Comparison of ENCODE assay signal across 20 cellular contexts in the genomic region with DNA sequence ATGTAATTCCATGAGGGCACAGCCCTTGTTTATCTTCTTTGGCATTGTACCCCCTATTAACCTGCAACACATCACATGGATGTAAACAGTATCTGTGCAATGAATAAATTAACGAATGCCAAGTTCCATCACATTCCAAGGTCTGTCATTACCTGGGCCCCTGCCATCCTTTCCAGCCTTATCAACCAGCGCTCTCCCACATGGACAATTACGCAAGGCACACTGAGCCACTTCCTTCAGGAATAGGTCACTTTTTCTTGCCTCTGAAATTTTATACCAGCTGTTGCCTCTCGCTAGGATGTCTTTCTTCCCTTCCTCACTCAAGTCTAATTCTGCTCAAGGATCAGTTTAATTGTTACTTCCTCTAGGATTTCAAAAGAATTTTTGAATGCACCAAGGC.
"Had no signal": no experiment of that assay in that cellular context is flagged by ENCODE, and none has a peak within 500 bp of the region (broad histone marks: within the 10 kb centered on the region; RNA-seq: fewer than 3 reads in every experiment).

No MANE protein-coding gene starts in this region.

- H3K27me3 Mint-ChIP-seq: activated naive CD4-positive, alpha-beta T cell treated with anti-CD3 and anti-CD28 coated beads, Interleukin-2, amount 10 ng/mL, durations not matched to agents 7 days and 5 days; brain; dendritic cell treated with granulocyte-macrophage colony-stimulating factor and Interleukin-4, amounts not matched to agents 40 ng/mL and 50 ng/mL, for 4 days; T-cell had no signal

- H3K36me3 ChIP-seq: adrenal gland, gastroesophageal sphincter, heart right ventricle, SJSA1, suprapubic skin, upper lobe of right lung had no signal

- H3K4me1 ChIP-seq: adrenal gland, gastroesophageal sphincter, heart right ventricle, SJSA1, suprapubic skin, upper lobe of right lung had no signal

- H3K9me3 ChIP-seq: adrenal gland, gastroesophageal sphincter, heart right ventricle, SJSA1, suprapubic skin, upper lobe of right lung had no signal

- H3K4me3 ChIP-seq: adrenal gland, gastroesophageal sphincter, heart right ventricle, SJSA1, suprapubic skin, upper lobe of right lung had no signal

- H3K4me3 Mint-ChIP-seq: activated naive CD4-positive, alpha-beta T cell treated with anti-CD3 and anti-CD28 coated beads, Interleukin-2, amount 10 ng/mL, durations not matched to agents 7 days and 5 days; brain; dendritic cell treated with granulocyte-macrophage colony-stimulating factor and Interleukin-4, amounts not matched to agents 40 ng/mL and 50 ng/mL, for 4 days; naive thymus-derived CD8-positive, alpha-beta T cell; T-cell had no signal

- H3K27me3 ChIP-seq: adrenal gland, gastroesophageal sphincter, heart right ventricle, SJSA1, suprapubic skin, upper lobe of right lung had no signal

- H3K36me3 Mint-ChIP-seq: brain; naive thymus-derived CD8-positive, alpha-beta T cell; T-cell had no signal

- H3K27ac Mint-ChIP-seq: activated naive CD4-positive, alpha-beta T cell treated with anti-CD3 and anti-CD28 coated beads, Interleukin-2, amount 10 ng/mL, durations not matched to agents 7 days and 5 days; activated T-helper 2 cell treated with anti-CD3 and anti-CD28 coated beads, Interferon-gamma antibody, Interleukin-2, Interleukin-4, amounts not matched to agents 10 μg/mL and 5 μg/mL and 100 μg/mL, durations not matched to agents 14 hours and 24 hours and 36 hours; dendritic cell treated with granulocyte-macrophage colony-stimulating factor and Interleukin-4, amounts not matched to agents 40 ng/mL and 50 ng/mL, for 4 days; T-cell had no signal

- DNase-seq: activated CD4-positive, alpha-beta T cell treated with anti-CD3 and anti-CD28 coated beads, Interleukin-2, amount 50 U/mL, for 48 hours; activated CD4-positive, CD25-positive, alpha-beta regulatory T cell treated with anti-CD3 and anti-CD28 coated beads, Interleukin-2, amount 50 U/mL, for 72 hours; activated naive CD4-positive, alpha-beta T cell treated with anti-CD3 and anti-CD28 coated beads, Interleukin-2, amount 10 ng/mL, durations not matched to agents 7 days and 5 days; activated T-cell treated with anti-CD3 and anti-CD28 coated beads, Interleukin-2, amount 50 U/mL, for 1 hour; cerebellar nuclear complex; effector memory CD4-positive, alpha-beta T cell; heart right ventricle; naive thymus-derived CD8-positive, alpha-beta T cell; stimulated activated naive CD8-positive, alpha-beta T cell treated with anti-CD3 and anti-CD28 coated beads, Interleukin-15, Interleukin-2, amounts not matched to agents 100 U/mL and 50 U/mL, for 24 hours; T-cell; T-helper 9 cell; upper lobe of right lung had no signal

- ATAC-seq: gastroesophageal sphincter; naive thymus-derived CD8-positive, alpha-beta T cell; stimulated activated naive CD8-positive, alpha-beta T cell treated with anti-CD3 and anti-CD28 coated beads, Interleukin-15, Interleukin-2, amounts not matched to agents 100 U/mL and 50 U/mL, for 24 hours; T-cell; upper lobe of right lung had no signal

- H3K9me3 Mint-ChIP-seq: dendritic cell treated with granulocyte-macrophage colony-stimulating factor and Interleukin-4, amounts not matched to agents 40 ng/mL and 50 ng/mL, for 4 days; T-cell had no signal

- H3K27ac ChIP-seq: adrenal gland, gastroesophageal sphincter, heart right ventricle, parathyroid adenoma, SJSA1, suprapubic skin, upper lobe of right lung had no signal
